32 cellular contexts compared by ENCODE assay signal in genomic region chr6:138643210-138643609, GRCh38.
"Had no signal": no experiment of that assay in that cellular context is flagged by ENCODE, and none has a peak within 500 bp of the region (broad histone marks: within the 10 kb centered on the region; RNA-seq: fewer than 3 reads in every experiment).

No MANE protein-coding gene starts in this region.

- ATAC-seq: activated CD4-positive, CD25-positive, alpha-beta regulatory T cell treated with anti-CD3 and anti-CD28 coated beads, Interleukin-2, amount 50 U/mL, for 24 hours; activated CD8-positive, alpha-beta T cell treated with anti-CD3 and anti-CD28 coated beads for 36 hours; activated T-cell treated with anti-CD3 and anti-CD28 coated beads, Interleukin-2, amount 50 U/mL, for 4 hours; foreskin keratinocyte; gastrocnemius medialis; heart left ventricle; T-helper 17 cell had no signal

- DNase-seq: activated B cell treated with CpG ODN at 0.5 μM for 24 hours; activated CD4-positive, alpha-beta T cell treated with anti-CD3 and anti-CD28 coated beads for 48 hours; activated CD4-positive, alpha-beta T cell treated with anti-CD3 and anti-CD28 coated beads, Interleukin-2, amount 50 U/mL, for 1 hour; activated CD4-positive, alpha-beta T cell treated with anti-CD3 and anti-CD28 coated beads, Interleukin-2, amount 50 U/mL, for 48 hours; activated CD8-positive, alpha-beta memory T cell treated with anti-CD3 and anti-CD28 coated beads for 24 hours; activated CD8-positive, alpha-beta T cell treated with anti-CD3 and anti-CD28 coated beads for 36 hours; activated effector memory CD4-positive, alpha-beta T cell treated with anti-CD3 and anti-CD28 coated beads, Interleukin-2, amount 50 U/mL, for 16 hours; activated naive CD4-positive, alpha-beta T cell treated with anti-CD3 and anti-CD28 coated beads for 36 hours; activated T-cell treated with anti-CD3 and anti-CD28 coated beads, Interleukin-2, amount 50 U/mL, for 4 hours; amniotic stem cell; anterior cingulate cortex; brain microvascular endothelial cell; dorsolateral prefrontal cortex; effector memory CD4-positive, alpha-beta T cell; endodermal cell; foreskin keratinocyte; gastrocnemius medialis; glutamatergic neuron; heart left ventricle; T-helper 1 cell; T-helper 17 cell; T1000; WERI-Rb-1 had no signal

- H3K4me1 ChIP-seq: gastrocnemius medialis, heart left ventricle had no signal

- H3K36me3 Mint-ChIP-seq: activated naive CD4-positive, alpha-beta T cell treated with anti-CD3 and anti-CD28 coated beads, Interleukin-2, amount 50 U/mL, for 24 hours had no signal

- H3K4me1 Mint-ChIP-seq: activated B cell treated with CpG ODN at 0.5 μM for 24 hours; activated naive CD4-positive, alpha-beta T cell treated with anti-CD3 and anti-CD28 coated beads, Interleukin-2, amount 50 U/mL, for 24 hours; central memory CD8-positive, alpha-beta T cell; T-helper 17 cell had no signal

- H3K9me3 Mint-ChIP-seq: activated B cell treated with CpG ODN at 0.5 μM for 24 hours; activated CD8-positive, alpha-beta T cell treated with anti-CD3 and anti-CD28 coated beads for 36 hours; activated naive CD4-positive, alpha-beta T cell treated with anti-CD3 and anti-CD28 coated beads for 36 hours; activated naive CD4-positive, alpha-beta T cell treated with anti-CD3 and anti-CD28 coated beads, Interleukin-2, amount 50 U/mL, for 24 hours; activated T-cell treated with anti-CD3 and anti-CD28 coated beads, Interleukin-2, amount 50 U/mL, for 4 hours; activated T-helper 1 cell treated with anti-CD3 and anti-CD28 coated beads, Interleukin-12 subunit alpha, Interleukin-12 subunit beta, Interleukin-2, Interleukin-4 antibody, amounts not matched to agents 30 ng/mL and 10 ng/mL and 1 ng/mL, durations not matched to agents 14 hours and 24 hours and 36 hours; activated T-helper 2 cell treated with anti-CD3 and anti-CD28 coated beads, Interferon-gamma antibody, Interleukin-2, Interleukin-4, amounts not matched to agents 10 μg/mL and 5 μg/mL and 100 μg/mL, durations not matched to agents 14 hours and 24 hours and 36 hours; central memory CD8-positive, alpha-beta T cell; dendritic cell treated with granulocyte-macrophage colony-stimulating factor and Interleukin-4, amounts not matched to agents 40 ng/mL and 50 ng/mL, for 4 days; endodermal cell; T-helper 2 cell treated with Interferon-gamma antibody and Interleukin-4, amounts not matched to agents 5 μg/mL and 100 μg/mL, for 36 hours had no signal

- H3K27ac Mint-ChIP-seq: activated B cell treated with CpG ODN at 0.5 μM for 24 hours; activated CD8-positive, alpha-beta T cell treated with anti-CD3 and anti-CD28 coated beads for 36 hours; activated naive CD4-positive, alpha-beta T cell treated with anti-CD3 and anti-CD28 coated beads for 36 hours; activated naive CD4-positive, alpha-beta T cell treated with anti-CD3 and anti-CD28 coated beads, Interleukin-2, amount 50 U/mL, for 24 hours; activated T-helper 1 cell treated with anti-CD3 and anti-CD28 coated beads, Interleukin-12 subunit alpha, Interleukin-12 subunit beta, Interleukin-2, Interleukin-4 antibody, amounts not matched to agents 30 ng/mL and 10 ng/mL and 1 ng/mL, durations not matched to agents 14 hours and 24 hours and 36 hours; activated T-helper 2 cell treated with anti-CD3 and anti-CD28 coated beads, Interferon-gamma antibody, Interleukin-2, Interleukin-4, amounts not matched to agents 10 μg/mL and 5 μg/mL and 100 μg/mL, durations not matched to agents 14 hours and 24 hours and 36 hours; dendritic cell treated with granulocyte-macrophage colony-stimulating factor and Interleukin-4, amounts not matched to agents 40 ng/mL and 50 ng/mL, for 4 days; endodermal cell; T-helper 17 cell; T-helper 2 cell treated with Interferon-gamma antibody and Interleukin-4, amounts not matched to agents 5 μg/mL and 100 μg/mL, for 36 hours had no signal

- H3K27me3 Mint-ChIP-seq: activated B cell treated with CpG ODN at 0.5 μM for 24 hours; activated CD8-positive, alpha-beta T cell treated with anti-CD3 and anti-CD28 coated beads for 36 hours; activated naive CD4-positive, alpha-beta T cell treated with anti-CD3 and anti-CD28 coated beads, Interleukin-2, amount 50 U/mL, for 24 hours; central memory CD8-positive, alpha-beta T cell; dendritic cell treated with granulocyte-macrophage colony-stimulating factor and Interleukin-4, amounts not matched to agents 40 ng/mL and 50 ng/mL, for 4 days; T-helper 17 cell had no signal

- H3K9me3 ChIP-seq: esophagus muscularis mucosa, gastrocnemius medialis, heart left ventricle had no signal

- H3K27me3 ChIP-seq: brain microvascular endothelial cell, esophagus muscularis mucosa, foreskin keratinocyte, gastrocnemius medialis, heart left ventricle had no signal

- H3K4me3 ChIP-seq: coronary artery, dorsolateral prefrontal cortex, esophagus muscularis mucosa, gastrocnemius medialis, heart left ventricle had no signal

- H3K36me3 ChIP-seq: brain microvascular endothelial cell, esophagus muscularis mucosa, gastrocnemius medialis, heart left ventricle, WERI-Rb-1 had no signal

- H3K4me3 Mint-ChIP-seq: activated B cell treated with CpG ODN at 0.5 μM for 24 hours; activated CD8-positive, alpha-beta T cell treated with anti-CD3 and anti-CD28 coated beads for 36 hours; activated naive CD4-positive, alpha-beta T cell treated with anti-CD3 and anti-CD28 coated beads for 36 hours; activated naive CD4-positive, alpha-beta T cell treated with anti-CD3 and anti-CD28 coated beads, Interleukin-2, amount 50 U/mL, for 24 hours; activated T-cell treated with anti-CD3 and anti-CD28 coated beads, Interleukin-2, amount 50 U/mL, for 4 hours; activated T-helper 1 cell treated with anti-CD3 and anti-CD28 coated beads, Interleukin-12 subunit alpha, Interleukin-12 subunit beta, Interleukin-2, Interleukin-4 antibody, amounts not matched to agents 30 ng/mL and 10 ng/mL and 1 ng/mL, durations not matched to agents 14 hours and 24 hours and 36 hours; central memory CD8-positive, alpha-beta T cell; dendritic cell treated with granulocyte-macrophage colony-stimulating factor and Interleukin-4, amounts not matched to agents 40 ng/mL and 50 ng/mL, for 4 days; endodermal cell; T-helper 17 cell; T-helper 2 cell treated with Interferon-gamma antibody and Interleukin-4, amounts not matched to agents 5 μg/mL and 100 μg/mL, for 36 hours had no signal

- H3K27ac ChIP-seq: brain microvascular endothelial cell, coronary artery, dorsolateral prefrontal cortex, esophagus muscularis mucosa, foreskin keratinocyte, gastrocnemius medialis, heart left ventricle, WERI-Rb-1 had no signal
